Comparison of ENCODE assay signal across 8 cellular contexts in the genomic region with DNA sequence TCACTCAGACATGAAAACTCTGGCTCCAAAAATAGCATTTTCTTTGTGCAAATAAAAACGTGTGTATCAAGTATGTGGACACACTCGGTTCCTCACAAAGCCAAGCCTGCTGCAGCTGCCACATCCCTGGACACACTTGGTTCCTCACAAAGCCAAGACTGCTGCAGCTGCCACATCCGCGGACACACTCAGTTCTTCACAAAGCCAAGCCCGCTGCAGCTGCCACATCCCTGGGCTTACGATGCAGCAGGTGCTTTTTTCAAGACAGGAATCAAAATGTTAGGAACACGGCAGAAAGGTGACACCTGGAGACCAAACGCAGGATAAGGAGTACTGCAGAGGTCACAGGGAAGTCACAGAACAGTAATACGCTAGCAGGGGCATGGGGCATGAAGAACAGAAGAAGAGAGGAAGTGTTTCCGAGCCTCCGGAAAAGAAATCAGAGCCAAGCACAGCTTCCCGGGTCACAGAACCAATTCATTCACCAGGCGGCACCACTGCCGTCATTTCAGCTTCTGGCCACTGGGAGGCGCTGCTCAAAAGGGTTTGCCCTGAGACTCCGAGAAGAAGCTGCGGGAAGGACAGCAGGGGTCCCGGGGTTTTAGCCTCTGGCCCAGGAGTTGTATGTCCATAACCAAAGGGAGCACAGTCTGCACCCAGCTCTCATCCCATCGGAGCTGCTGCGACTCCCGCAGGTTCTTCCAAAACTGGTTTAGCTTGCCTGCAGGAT. TPM values are rescaled to one million over a fixed set of nuclear protein-coding genes. Genes with fewer than 3 reads are reported as not detected.
A peak's percentile ranks its signal among the peaks of the same experiment; 100 is the strongest.
DNase-seq lines count a peak whose midpoint lies in the region; ATAC-seq, FAIRE-seq and TF ChIP-seq lines count a peak whose summit lies in the region.
"Not testable (repeated sequence)": the region's sequence is repeated elsewhere in the genome, so short reads cannot be mapped to it uniquely, and the experiment has no call there.

No MANE protein-coding gene starts in this region.

- CTCF ChIA-PET in BJ (lab: Yijun Ruan, JAX): interaction anchor here (1.4 to 3.7 kb wide), 3 partner anchors 9 to 162 kb away, joined by 5 to 15 read pairs (median 10); no protein-coding TSS in a partner anchor
- CTCF ChIA-PET in activated CD4-positive, alpha-beta T cell treated with anti-CD3 and anti-CD28 coated beads for 36 hours (lab: Charles Lee): interaction anchor here (0.7 to 1.2 kb wide), 4 partner anchors 63 to 270 kb away, joined by 3 to 5 read pairs (median 3); no protein-coding TSS in a partner anchor

- not testable (repeated sequence) for H4K91ac ChIP-seq in neuronal stem cell (ENCODE audit: low read depth, low read length, poor library complexity)

- not testable (repeated sequence) for H2BK120ac ChIP-seq in neuronal stem cell (ENCODE audit: low read depth, low read length)

- H3K79me1 ChIP-seq in neuronal stem cell (ENCODE audit: low read depth, low read length): not testable (repeated sequence)

- H2BK5ac ChIP-seq in neuronal stem cell (ENCODE audit: low read length): not testable (repeated sequence)

- H3K4me3 ChIP-seq in BJ (ENCODE audit: low read depth, low read length); astrocyte (ENCODE audit: insufficient read depth, low read depth, low read length); neuronal stem cell (ENCODE audit: low read length in 2 of 2): not testable (repeated sequence)

- TF ChIP-seq CTCF in BJ (IDR thresholded peaks at IDR 0.05; ENCODE audit: insufficient read depth, low read depth, low read length) (peak; percentile 56), astrocyte (IDR thresholded peaks at IDR 0.05; ENCODE audit: insufficient read depth, low read depth, low read length) (peak; percentile 40)

- not testable (repeated sequence) for H3K23ac ChIP-seq in neuronal stem cell (ENCODE audit: low read depth, low read length, poor library complexity)

- H3K9ac ChIP-seq in astrocyte (ENCODE audit: low read length); neuronal stem cell (ENCODE audit: low read depth, low read length, poor library complexity): not testable (repeated sequence)

- H3K9me3 Mint-ChIP-seq in activated CD4-positive, alpha-beta T cell treated with anti-CD3 and anti-CD28 coated beads for 36 hours (ENCODE audit: low read depth); astrocyte (ENCODE audit: unreplicated experiment): not testable (repeated sequence)

- POLR2A ChIA-PET in BJ (lab: Charles Lee); activated CD4-positive, alpha-beta T cell treated with anti-CD3 and anti-CD28 coated beads for 36 hours (lab: Charles Lee): not testable (repeated sequence)

- not testable (repeated sequence) for H3K27ac ChIP-seq in astrocyte (ENCODE audit: low read depth, low read length); neuronal stem cell (replicated peaks; ENCODE audit: low read length)

- H4K20me1 ChIP-seq in astrocyte (ENCODE audit: insufficient read depth, low read length): not testable (repeated sequence)

- not testable (repeated sequence) for H3K4me3 Mint-ChIP-seq in activated CD4-positive, alpha-beta T cell treated with anti-CD3 and anti-CD28 coated beads for 36 hours; astrocyte (ENCODE audit: unreplicated experiment)

- H2AFZ ChIP-seq in astrocyte (ENCODE audit: low read depth, low read length); neuronal stem cell (ENCODE audit: low read length): not testable (repeated sequence)

- FAIRE-seq in astrocyte (lab: Jason Lieb, UNC): not testable (repeated sequence)

- not testable (repeated sequence) for H3K4me2 ChIP-seq in astrocyte (ENCODE audit: low read length)
- H3K4me2 ChIP-seq in neuronal stem cell (ENCODE audit: insufficient read depth, low read length, poor library complexity, severe bottlenecking): peak overlapping the region; percentile 11

- H3K27me3 Mint-ChIP-seq in activated CD4-positive, alpha-beta T cell treated with anti-CD3 and anti-CD28 coated beads for 36 hours; astrocyte (ENCODE audit: low read depth, unreplicated experiment): not testable (repeated sequence)

- not testable (repeated sequence) for H2AK5ac ChIP-seq in neuronal stem cell (ENCODE audit: low read depth, low read length)

- not testable (repeated sequence) for H2BK12ac ChIP-seq in neuronal stem cell (ENCODE audit: low read length)

- not testable (repeated sequence) for H3K4ac ChIP-seq in neuronal stem cell (ENCODE audit: low read length)

- WGBS in neuronal stem cell (ENCODE audit: extremely low coverage in 2 of 2, insufficient read length in 2 of 2, insufficient replicate concordance in 1 of 2), 2 donors: no CpG with 5 or more reads among the region's 21 CpGs

- H3K36me3 ChIP-seq in BJ (ENCODE audit: control insufficient read depth, insufficient read depth, low read length); astrocyte (ENCODE audit: insufficient read depth, low read length); neuronal stem cell (replicated peaks in 1 of 2; ENCODE audit: control insufficient read depth in 2 of 2, insufficient read depth in 2 of 2, low read length in 2 of 2): not testable (repeated sequence)

- H3K79me2 ChIP-seq in astrocyte (ENCODE audit: insufficient read depth, low read length): not testable (repeated sequence)

- H3K18ac ChIP-seq in neuronal stem cell (ENCODE audit: low read length): not testable (repeated sequence)

- intact Hi-C loops in activated CD4-positive, alpha-beta T cell treated with anti-CD3 and anti-CD28 coated beads for 36 hours (cut with DNase I, micrococcal nuclease); Right ventricle myocardium inferior (cut with DNase I): not testable (repeated sequence)

- not testable (repeated sequence) for H3K4me1 Mint-ChIP-seq in activated CD4-positive, alpha-beta T cell treated with anti-CD3 and anti-CD28 coated beads for 36 hours; astrocyte (ENCODE audit: low read depth, unreplicated experiment)

- H3K36me3 Mint-ChIP-seq in activated CD4-positive, alpha-beta T cell treated with anti-CD3 and anti-CD28 coated beads for 36 hours (ENCODE audit: low read depth); astrocyte (ENCODE audit: low read depth, unreplicated experiment): not testable (repeated sequence)

- not testable (repeated sequence) for DNase-seq in BJ (ENCODE audit: low read depth); astrocyte (ENCODE audit: low read depth)
- DNase-seq in HT-29 (ENCODE audit: low spot score): peak; percentile 80
- DNase-seq in NCI-H748 treated with DMSO at 0.1 percent for 48 hours (lab: John Stamatoyannopoulos, UW): peak; percentile 10
- DNase-seq in activated CD4-positive, alpha-beta T cell treated with anti-CD3 and anti-CD28 coated beads for 36 hours: peak; percentile 82
- peak; percentile 64 for DNase-seq in Right ventricle myocardium inferior (ENCODE audit: missing footprints)
- peak; percentile 52 for DNase-seq in neuronal stem cell (ENCODE audit: low spot score)
- DNase-seq in stimulated activated CD8-positive, alpha-beta memory T cell treated with anti-CD3 and anti-CD28 coated beads, Interleukin-15, amount 100 ng/mL, for 4 hours (ENCODE audit: low read depth in 2 of 2): peak; percentile 11 to 27

- H3K27me3 ChIP-seq in BJ (ENCODE audit: control insufficient read depth, insufficient read depth, low read length); astrocyte (ENCODE audit: insufficient read depth, low read length); neuronal stem cell (ENCODE audit: control insufficient read depth in 3 of 3, insufficient read depth in 3 of 3, low read depth in 1 of 3, low read length in 3 of 3): not testable (repeated sequence)

- not testable (repeated sequence) for H3K27ac Mint-ChIP-seq in activated CD4-positive, alpha-beta T cell treated with anti-CD3 and anti-CD28 coated beads for 36 hours; astrocyte (ENCODE audit: unreplicated experiment)

- H2BK15ac ChIP-seq in neuronal stem cell (ENCODE audit: low read length): not testable (repeated sequence)

- not testable (repeated sequence) for ATAC-seq in activated CD4-positive, alpha-beta T cell treated with anti-CD3 and anti-CD28 coated beads for 36 hours; Right ventricle myocardium inferior

- H3K4me1 ChIP-seq in astrocyte (ENCODE audit: insufficient read depth, low read length); neuronal stem cell (ENCODE audit: control insufficient read depth in 2 of 2, insufficient read depth in 1 of 2, low read depth in 1 of 2, low read length in 2 of 2): not testable (repeated sequence)

- not testable (repeated sequence) for H4K8ac ChIP-seq in neuronal stem cell (ENCODE audit: low read depth, low read length)

- not testable (repeated sequence) for H3K9me3 ChIP-seq in astrocyte (ENCODE audit: insufficient read depth, low read depth, low read length); neuronal stem cell (replicated peaks in 1 of 2; ENCODE audit: control insufficient read depth in 2 of 2, insufficient read depth in 1 of 2, low read depth in 1 of 2, low read length in 2 of 2)

- H3K14ac ChIP-seq in neuronal stem cell (ENCODE audit: low read length): not testable (repeated sequence)

RNA-seq across cellular contexts. Expression of a gene that starts 40.0 kb away (rescaled TPM):
- polyA plus RNA-seq in BJ (2011; rRNA removed): not detected in 2 replicates
- polyA minus RNA-seq in BJ (2011; rRNA and poly(A)+ RNA removed): not detected in 2 replicates
- total RNA-seq in HT-29 (2014; rRNA removed; shearing (Covaris generic)): 0.69 and 1.5 TPM in 2 replicates
- not detected for total RNA-seq in activated CD4-positive, alpha-beta T cell treated with anti-CD3 and anti-CD28 coated beads for 36 hours
- total RNA-seq in astrocyte (not detected in 2 replicates), Right ventricle myocardium inferior (4.6 TPM)
- polyA plus RNA-seq in neuronal stem cell (2013, experiment 1 of 2): 0.04 TPM
- polyA plus RNA-seq in neuronal stem cell (2013, experiment 2 of 2): not detected
